8 cellular contexts compared by ENCODE assay signal in the genomic region with DNA sequence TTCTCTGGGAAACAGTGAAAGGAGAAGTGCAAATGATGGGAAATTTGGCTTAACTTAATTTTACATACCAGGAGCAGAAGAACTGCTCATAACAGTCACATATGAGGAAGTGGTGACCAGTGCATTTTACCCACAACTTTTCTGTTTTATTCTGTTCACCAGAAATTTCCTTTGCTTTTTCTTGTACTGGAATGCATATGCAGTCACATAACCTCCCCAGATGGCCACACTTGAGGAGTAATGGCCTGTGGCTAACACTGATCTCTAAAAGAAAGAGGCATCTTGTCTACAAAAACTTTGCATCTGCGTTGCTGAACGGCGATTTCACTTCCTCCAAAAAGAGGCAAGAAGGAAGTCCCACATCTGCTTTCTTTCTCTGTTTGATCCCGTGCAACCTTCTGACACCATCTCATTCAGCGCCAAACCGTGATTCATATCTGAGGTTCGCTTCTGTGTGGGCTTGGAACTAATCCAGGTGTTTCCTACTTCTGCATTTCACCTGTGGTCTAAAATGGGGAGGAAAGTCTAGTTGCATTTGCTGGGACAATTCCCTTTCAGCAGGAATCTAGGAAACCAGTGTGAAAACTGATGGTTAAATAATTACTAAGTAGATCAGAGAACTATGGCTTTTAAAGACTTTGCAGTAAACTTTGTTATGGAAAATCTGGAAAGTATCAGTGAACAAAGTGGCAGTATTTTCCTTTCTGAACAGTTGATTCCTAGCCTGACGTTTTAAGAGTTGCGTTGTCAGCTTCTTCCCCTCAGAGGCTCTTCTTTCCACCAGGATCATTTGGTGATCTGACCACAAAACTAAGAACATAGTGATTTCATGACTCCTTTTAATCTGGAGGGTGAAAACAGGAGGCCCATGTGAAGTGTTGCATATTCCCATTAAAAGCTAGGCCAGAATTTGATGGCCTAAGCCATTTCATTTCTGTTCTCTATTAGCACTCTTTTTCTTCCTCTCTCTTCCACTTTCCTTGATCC. TPM values are rescaled to one million over a fixed set of nuclear protein-coding genes. Genes with fewer than 3 reads are reported as not detected.
DNase-seq lines count a peak whose midpoint lies in the region; ATAC-seq and TF ChIP-seq lines count a peak whose summit lies in the region.

No MANE protein-coding gene starts in this region.

- peaks cover 26% of the 10 kb centered on the region for H3K27me3 Mint-ChIP-seq in activated naive CD8-positive, alpha-beta T cell treated with anti-CD3 and anti-CD28 coated beads for 36 hours

- H3K9me3 Mint-ChIP-seq in activated naive CD8-positive, alpha-beta T cell treated with anti-CD3 and anti-CD28 coated beads for 36 hours = no peaks in the 10 kb centered on the region

- no peak overlapping the region for H3K4me3 Mint-ChIP-seq in activated naive CD8-positive, alpha-beta T cell treated with anti-CD3 and anti-CD28 coated beads for 36 hours

- TF ChIP-seq POLR2A in prostate gland (IDR thresholded peaks at IDR 0.05) = no peak

- H3K4me3 ChIP-seq in prostate gland = no peak overlapping the region

- DNase-seq in ELR (ENCODE audit: low read depth) = peak; percentile 67
- DNase-seq in activated naive CD8-positive, alpha-beta T cell treated with anti-CD3 and anti-CD28 coated beads for 36 hours = peak; percentile 17
- peak; percentile 64 for DNase-seq in mucosa of gallbladder (ENCODE audit: low spot score)
- no peak for DNase-seq in stimulated activated CD4-positive, alpha-beta T cell treated with anti-CD3 and anti-CD28 coated beads, Interleukin-4, amount 100 ng/mL, for 4 hours
- no peak for DNase-seq in posterior vena cava (ENCODE audit: low spot score)
- no peak for DNase-seq in prostate gland (ENCODE audit: low spot score)

- no peaks in the 10 kb centered on the region for H3K27me3 ChIP-seq in prostate gland (replicated peaks; ENCODE audit: insufficient read depth)

- no peak overlapping the region for H3K27ac ChIP-seq in prostate gland

- ATAC-seq in GM19463 (IDR thresholded peaks at IDR 0.05; ENCODE audit: unreplicated experiment) (peak; percentile 73), HG03442 (IDR thresholded peaks at IDR 0.05; ENCODE audit: unreplicated experiment) (peak; percentile 87)

- WGBS in prostate gland = 14% methylated on average over 9 of the region's 9 CpGs

- no peaks in the 10 kb centered on the region for H3K9me3 ChIP-seq in prostate gland

- peaks cover 19% of the 10 kb centered on the region for H3K4me1 Mint-ChIP-seq in activated naive CD8-positive, alpha-beta T cell treated with anti-CD3 and anti-CD28 coated beads for 36 hours

- no peaks in the 10 kb centered on the region for H3K4me1 ChIP-seq in prostate gland (replicated peaks)

- no peak overlapping the region for H3K27ac Mint-ChIP-seq in activated naive CD8-positive, alpha-beta T cell treated with anti-CD3 and anti-CD28 coated beads for 36 hours

- no peak for TF ChIP-seq CTCF in prostate gland (IDR thresholded peaks at IDR 0.05)

- intact Hi-C loops in posterior vena cava (cut with DNase I) = no loop called here
- intact Hi-C loops in prostate gland (cut with DNase I) = no loop called here

- H3K36me3 Mint-ChIP-seq in activated naive CD8-positive, alpha-beta T cell treated with anti-CD3 and anti-CD28 coated beads for 36 hours = no peaks in the 10 kb centered on the region

- H3K36me3 ChIP-seq in prostate gland = no peaks in the 10 kb centered on the region

RNA-seq across cellular contexts. Expression of a gene that starts 4.2 kb away (rescaled TPM):
- total RNA-seq in activated naive CD8-positive, alpha-beta T cell treated with anti-CD3 and anti-CD28 coated beads for 36 hours = under 1 TPM; 0.62 to 0.70 TPM
- 13.5 TPM for total RNA-seq in mucosa of gallbladder
- 10 to 100 TPM; 20.4 to 44.8 TPM for total RNA-seq in posterior vena cava
- 1 to 10 TPM; 3.2 to 8.2 TPM for total RNA-seq in prostate gland

RNA-seq across cellular contexts. Expression of a gene that starts 45.0 kb away (rescaled TPM):
- under 1 TPM; 0.10 to 0.49 TPM for total RNA-seq in activated naive CD8-positive, alpha-beta T cell treated with anti-CD3 and anti-CD28 coated beads for 36 hours
- 63.6 TPM for total RNA-seq in mucosa of gallbladder
- total RNA-seq in posterior vena cava = 1 to 10 TPM; 1.9 to 2.0 TPM
- 10 to 100 TPM in 1 of 2 donors, 1 to 10 TPM in 1; 6.9 to 10.7 TPM for total RNA-seq in prostate gland

Comparison
In these comparisons a context has a peak if more than half of its experiments do, and no peak if none do; other contexts are left out.
1. DNase-seq: peak in ELR (single experiment), activated naive CD8-positive, alpha-beta T cell treated with anti-CD3 and anti-CD28 coated beads for 36 hours (single experiment) and mucosa of gallbladder (single experiment); none in stimulated activated CD4-positive, alpha-beta T cell treated with anti-CD3 and anti-CD28 coated beads, Interleukin-4, amount 100 ng/mL, for 4 hours (0 of 2), posterior vena cava (single experiment) and prostate gland (single experiment).